12 cellular contexts compared by ENCODE assay signal in the genomic region with DNA sequence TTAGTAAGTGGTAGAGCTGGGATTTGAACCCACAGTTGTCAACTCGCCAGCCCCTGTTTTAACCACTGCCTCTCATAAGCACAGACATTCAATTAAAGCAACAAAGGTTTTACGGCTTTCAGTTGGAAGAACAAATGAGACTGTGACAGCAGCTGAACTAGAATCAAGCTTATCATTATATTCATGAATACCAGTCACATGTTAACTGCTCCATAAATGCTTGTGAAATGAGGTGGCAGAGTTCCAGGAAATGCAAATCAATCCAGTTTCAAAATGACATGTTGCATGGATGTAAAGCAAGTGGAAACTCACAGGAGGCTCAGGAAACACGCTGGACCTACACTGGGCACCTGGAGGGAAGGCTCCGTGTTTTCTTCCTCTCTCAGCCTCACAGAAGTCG. TPM values are rescaled to one million over a fixed set of nuclear protein-coding genes. Genes with fewer than 3 reads are reported as not detected.
DNase-seq lines count a peak whose midpoint lies in the region; ATAC-seq, FAIRE-seq and TF ChIP-seq lines count a peak whose summit lies in the region.
"Had no signal": no experiment of that assay in that cellular context is flagged by ENCODE, and none has a peak within 500 bp of the region (broad histone marks: within the 10 kb centered on the region; RNA-seq: fewer than 3 reads in every experiment).

No MANE protein-coding gene starts in this region.

- TF ChIP-seq CTCF in HepG2 (CRISPR knock-in tag; IDR thresholded peaks at IDR 0.05): no peak

- peak overlapping the region; percentile 85; the same call in 1 of the 2 replicates for H3K4me2 ChIP-seq in HepG2 (ENCODE audit: low read depth, low read length)

- CTCF ChIA-PET in activated CD4-positive, alpha-beta memory T cell treated with anti-CD3 and anti-CD28 coated beads for 36 hours (lab: Charles Lee): interaction anchor here (1.9 to 6.2 kb wide), 3 partner anchors 9 to 61 kb away, joined by 5 to 47 read pairs (median 30); no protein-coding TSS in a partner anchor
- CTCF ChIA-PET in HepG2 (lab: Yijun Ruan, JAX; ENCODE audit: low intra/inter-chr PET ratio, low total read pairs): no interaction called here

- 0 out of 5 replicates have a peak, but pooled peaks cover 0 to 8% of the 10 kb centered on the region in 2 experiments for H3K27me3 ChIP-seq in HepG2 (ENCODE audit: control insufficient read depth in 1 of 2, insufficient read depth in 2 of 2, low read length in 2 of 2)

- in situ Hi-C loops in HepG2 (cut with HindIII; ENCODE audit: extremely low pct_ligation_motif_present, low pct_unique_long_range_greater_than_20kb): no loop called here

- H3K36me3 ChIP-seq in HepG2 (replicated peaks in 1 of 2; ENCODE audit: control insufficient read depth in 1 of 2, insufficient read depth in 2 of 2, low read length in 2 of 2): no peaks in the 10 kb centered on the region

- H2AFZ ChIP-seq in HepG2 (ENCODE audit: low read length): no peak overlapping the region

- H3K9me3 Mint-ChIP-seq in activated CD4-positive, alpha-beta memory T cell treated with anti-CD3 and anti-CD28 coated beads for 36 hours: peaks cover 7% of the 10 kb centered on the region

- no peak for TF ChIP-seq RAD21 in HepG2 (CRISPR knock-in tag; IDR thresholded peaks at IDR 0.05)

- peak overlapping the region; percentile 49 for H3K27ac Mint-ChIP-seq in activated CD4-positive, alpha-beta memory T cell treated with anti-CD3 and anti-CD28 coated beads for 36 hours

- intact Hi-C loops in activated CD4-positive, alpha-beta memory T cell treated with anti-CD3 and anti-CD28 coated beads for 36 hours (cut with micrococcal nuclease): loop anchor here (1.0 to 2.0 kb wide), 2 partner anchors 190 to 238 kb away; partner anchors contain the start of gene TMEM44
- intact Hi-C loops in HepG2 (cut with micrococcal nuclease; ENCODE audit: unreplicated experiment) (loop anchor here (5.0 kb wide), 2 partner anchors 43 to 422 kb away; partner anchors contain the start of gene CPN2), sciatic nerve (cut with DNase I) (no loop called here)

- TF ChIP-seq EP300 in HepG2 (IDR thresholded peaks at IDR 0.05; ENCODE audit: low read depth in 2 of 2, low read length in 2 of 2) (no peak), HepG2 (CRISPR knock-in tag; IDR thresholded peaks at IDR 0.05; ENCODE audit: borderline replicate concordance) (no peak)

- no peaks in the 10 kb centered on the region for H3K36me3 Mint-ChIP-seq in activated CD4-positive, alpha-beta memory T cell treated with anti-CD3 and anti-CD28 coated beads for 36 hours

- no peaks in the 10 kb centered on the region for H4K20me1 ChIP-seq in HepG2 (ENCODE audit: insufficient read depth, low read length)

- no peak for FAIRE-seq in HepG2 (lab: Jason Lieb, UNC)
- FAIRE-seq: TTC549 had no signal

- 0 out of 2 replicates have a peak, but pooled peaks cover 4% of the 10 kb centered on the region for H3K9me3 ChIP-seq in HepG2 (ENCODE audit: low read length)

- no peak overlapping the region for H3K4me3 ChIP-seq in HepG2 (replicated peaks in 1 of 3; ENCODE audit: insufficient read depth in 1 of 3, low read depth in 2 of 3, low read length in 3 of 3)

- POLR2A ChIA-PET in activated CD4-positive, alpha-beta memory T cell treated with anti-CD3 and anti-CD28 coated beads for 36 hours (lab: Charles Lee): interaction anchor here (0.6 kb wide), 1 partner anchor 280 kb away, joined by 3 read pairs; no protein-coding TSS in a partner anchor
- POLR2A ChIA-PET in HepG2 (lab: Yijun Ruan, JAX): interaction anchor here (0.6 to 1.8 kb wide), 3 partner anchors 161 to 682 kb away, joined by 3 to 7 read pairs (median 3); no protein-coding TSS in a partner anchor

- 46% methylated on average over 5 of the region's 5 CpGs for WGBS in HepG2 (ENCODE audit: low lambda C conversion rate)

- peaks cover 36% of the 10 kb centered on the region for H3K27me3 Mint-ChIP-seq in activated CD4-positive, alpha-beta memory T cell treated with anti-CD3 and anti-CD28 coated beads for 36 hours

- no peaks in the 10 kb centered on the region for H3K79me2 ChIP-seq in HepG2 (ENCODE audit: insufficient read depth, low read length)

- ATAC-seq in HepG2 (peak; percentile 12), sciatic nerve (no peak), GM19452 (IDR thresholded peaks at IDR 0.05; ENCODE audit: unreplicated experiment) (no peak)

- H3K4me1 ChIP-seq in HepG2 (ENCODE audit: insufficient read depth, low read length): peaks cover 24% of the 10 kb centered on the region

- no TSS peak for BruUV-seq in HepG2 (replicated peaks; lab: Mats Ljungman, UMichigan)

- no peak overlapping the region for H3K4me3 Mint-ChIP-seq in activated CD4-positive, alpha-beta memory T cell treated with anti-CD3 and anti-CD28 coated beads for 36 hours

- peaks cover 51% of the 10 kb centered on the region for H3K4me1 Mint-ChIP-seq in activated CD4-positive, alpha-beta memory T cell treated with anti-CD3 and anti-CD28 coated beads for 36 hours (ENCODE audit: low read depth)

- DNase-seq in COLO829 (ENCODE audit: low spot score) (peak; percentile 70), NCI-H1105 treated with DMSO at 0.1 percent for 48 hours (lab: John Stamatoyannopoulos, UW) (peak; percentile 98), HepG2 (ENCODE audit: low spot score) (peak; percentile 24), sciatic nerve (ENCODE audit: low spot score) (no peak), globus pallidus (ENCODE audit: low spot score) (no peak)
- peak; percentile 15 for DNase-seq in activated CD4-positive, alpha-beta memory T cell treated with anti-CD3 and anti-CD28 coated beads for 36 hours
- no peak for DNase-seq in activated CD4-positive, alpha-beta T cell treated with anti-CD3 and anti-CD28 coated beads, Interleukin-2, amount 50 U/mL, for 4 hours
- DNase-seq: GF-D8, NCI-H1930 had no signal

- H3K9ac ChIP-seq in HepG2 (ENCODE audit: insufficient read depth, low read depth, low read length): no peak overlapping the region

- H3K27ac ChIP-seq in HepG2 (ENCODE audit: extremely low read length, insufficient read depth, low read length): no peak overlapping the region

- no peak for TF ChIP-seq POLR2A in HepG2 (IDR thresholded peaks at IDR 0.05; ENCODE audit: insufficient read depth in 1 of 2, low read depth in 2 of 2, low read length in 2 of 2)

RNA-seq across cellular contexts. Expression of gene GP5, which starts 3.9 kb away (rescaled TPM):
- total RNA-seq in activated CD4-positive, alpha-beta memory T cell treated with anti-CD3 and anti-CD28 coated beads for 36 hours: under 1 TPM; 0.24 to 0.31 TPM
- total RNA-seq in HepG2 (2016; rRNA removed; fragmentation: Illumina TruSeq; extraction: Trizol) (not detected in 2 replicates), sciatic nerve (0.09 TPM)
- not detected in 2 replicates for total RNA-seq in HepG2 (2016; cell fraction: cytosol; rRNA removed; fragmentation: Illumina TruSeq; extraction: Trizol; ENCODE audit: low read depth)
- not detected in 2 replicates for total RNA-seq in HepG2 (2016; cell fraction: insoluble cytoplasmic fraction; rRNA removed; fragmentation: Illumina TruSeq; extraction: Trizol)
- total RNA-seq in HepG2 (2016; cell fraction: membrane; rRNA removed; fragmentation: Illumina TruSeq; extraction: Trizol): not detected in 2 replicates
- total RNA-seq in HepG2 (2016; cell fraction: nucleus; rRNA removed; fragmentation: Illumina TruSeq; extraction: Trizol): not detected in 2 replicates
- 0.01 TPM in 1 of 2 replicates, not detected in the other for polyA plus RNA-seq in HepG2 (2011; rRNA removed)
- 0.01 TPM in 1 of 2 replicates, not detected in the other for polyA plus RNA-seq in HepG2 (2011; cell fraction: cytosol; rRNA removed)
- polyA plus RNA-seq in HepG2 (2011; cell fraction: nucleus; rRNA removed): 0.07 TPM in 1 of 2 replicates, not detected in the other
- not detected in 2 replicates for polyA plus RNA-seq in HepG2 (2012)
- polyA plus RNA-seq in HepG2 (2016; cell fraction: cytosol; fragmentation: Illumina TruSeq; extraction: Trizol; ENCODE audit: low read depth): not detected in 2 replicates
- not detected in 2 replicates for polyA plus RNA-seq in HepG2 (2016; cell fraction: insoluble cytoplasmic fraction; fragmentation: Illumina TruSeq; extraction: Trizol; ENCODE audit: low read depth)
- not detected in 2 replicates for polyA plus RNA-seq in HepG2 (2016; cell fraction: membrane; fragmentation: Illumina TruSeq; extraction: Trizol; ENCODE audit: low read depth)
- not detected in 2 replicates for polyA plus RNA-seq in HepG2 (2016; cell fraction: nucleus; fragmentation: Illumina TruSeq; extraction: Trizol; ENCODE audit: insufficient read depth, low read depth)
- polyA minus RNA-seq in HepG2 (2011; rRNA and poly(A)+ RNA removed; ENCODE audit: low replicate concordance): 0.04 TPM in 1 of 2 replicates, not detected in the other
- polyA minus RNA-seq in HepG2 (2011; cell fraction: cytosol; rRNA and poly(A)+ RNA removed): not detected in 2 replicates
- polyA minus RNA-seq in HepG2 (2011; cell fraction: nucleus; rRNA and poly(A)+ RNA removed): 0.25 and 0.39 TPM in 2 replicates
- total RNA-seq: osteocyte had no signal

RNA-seq across cellular contexts. Expression of gene LRRC15, which starts 25.7 kb away (rescaled TPM):
- not detected for total RNA-seq in activated CD4-positive, alpha-beta memory T cell treated with anti-CD3 and anti-CD28 coated beads for 36 hours
- total RNA-seq in HepG2 (2016; rRNA removed; fragmentation: Illumina TruSeq; extraction: Trizol) (not detected in 2 replicates), sciatic nerve (0.18 TPM)
- total RNA-seq in HepG2 (2016; cell fraction: cytosol; rRNA removed; fragmentation: Illumina TruSeq; extraction: Trizol; ENCODE audit: low read depth): not detected in 2 replicates
- total RNA-seq in HepG2 (2016; cell fraction: insoluble cytoplasmic fraction; rRNA removed; fragmentation: Illumina TruSeq; extraction: Trizol): not detected in 2 replicates
- not detected in 2 replicates for total RNA-seq in HepG2 (2016; cell fraction: membrane; rRNA removed; fragmentation: Illumina TruSeq; extraction: Trizol)
- not detected in 2 replicates for total RNA-seq in HepG2 (2016; cell fraction: nucleus; rRNA removed; fragmentation: Illumina TruSeq; extraction: Trizol)
- polyA plus RNA-seq in HepG2 (2011; rRNA removed): not detected in 2 replicates
- not detected in 2 replicates for polyA plus RNA-seq in HepG2 (2011; cell fraction: cytosol; rRNA removed)
- polyA plus RNA-seq in HepG2 (2011; cell fraction: nucleus; rRNA removed): not detected in 2 replicates
- not detected in 2 replicates for polyA plus RNA-seq in HepG2 (2012)
- polyA plus RNA-seq in HepG2 (2016; cell fraction: cytosol; fragmentation: Illumina TruSeq; extraction: Trizol; ENCODE audit: low read depth): not detected in 2 replicates
- polyA plus RNA-seq in HepG2 (2016; cell fraction: insoluble cytoplasmic fraction; fragmentation: Illumina TruSeq; extraction: Trizol; ENCODE audit: low read depth): not detected in 2 replicates
- not detected in 2 replicates for polyA plus RNA-seq in HepG2 (2016; cell fraction: membrane; fragmentation: Illumina TruSeq; extraction: Trizol; ENCODE audit: low read depth)
- not detected in 2 replicates for polyA plus RNA-seq in HepG2 (2016; cell fraction: nucleus; fragmentation: Illumina TruSeq; extraction: Trizol; ENCODE audit: insufficient read depth, low read depth)
- polyA minus RNA-seq in HepG2 (2011; rRNA and poly(A)+ RNA removed; ENCODE audit: low replicate concordance): 0.05 TPM in 1 of 2 replicates, not detected in the other
- not detected in 2 replicates for polyA minus RNA-seq in HepG2 (2011; cell fraction: cytosol; rRNA and poly(A)+ RNA removed)
- polyA minus RNA-seq in HepG2 (2011; cell fraction: nucleus; rRNA and poly(A)+ RNA removed): not detected in 2 replicates

RNA-seq across cellular contexts. Expression of gene CPN2, which starts 44.1 kb away (rescaled TPM):
- total RNA-seq in activated CD4-positive, alpha-beta memory T cell treated with anti-CD3 and anti-CD28 coated beads for 36 hours: not detected
- total RNA-seq in HepG2 (2016; rRNA removed; fragmentation: Illumina TruSeq; extraction: Trizol) (16.3 and 27.7 TPM in 2 replicates), sciatic nerve (not detected)
- 4.8 and 4.9 TPM in 2 replicates for total RNA-seq in HepG2 (2016; cell fraction: cytosol; rRNA removed; fragmentation: Illumina TruSeq; extraction: Trizol; ENCODE audit: low read depth)
- total RNA-seq in HepG2 (2016; cell fraction: insoluble cytoplasmic fraction; rRNA removed; fragmentation: Illumina TruSeq; extraction: Trizol): 11.8 and 26.8 TPM in 2 replicates
- total RNA-seq in HepG2 (2016; cell fraction: membrane; rRNA removed; fragmentation: Illumina TruSeq; extraction: Trizol): 14.4 and 15.6 TPM in 2 replicates
- 34.1 and 42.6 TPM in 2 replicates for total RNA-seq in HepG2 (2016; cell fraction: nucleus; rRNA removed; fragmentation: Illumina TruSeq; extraction: Trizol)
- polyA plus RNA-seq in HepG2 (2011; rRNA removed): 26.7 and 29.3 TPM in 2 replicates
- 12.6 and 16.6 TPM in 2 replicates for polyA plus RNA-seq in HepG2 (2011; cell fraction: cytosol; rRNA removed)
- polyA plus RNA-seq in HepG2 (2011; cell fraction: nucleus; rRNA removed): 18.2 and 18.5 TPM in 2 replicates
- 19.0 and 20.2 TPM in 2 replicates for polyA plus RNA-seq in HepG2 (2012)
- polyA plus RNA-seq in HepG2 (2016; cell fraction: cytosol; fragmentation: Illumina TruSeq; extraction: Trizol; ENCODE audit: low read depth): 8.8 and 9.3 TPM in 2 replicates
- polyA plus RNA-seq in HepG2 (2016; cell fraction: insoluble cytoplasmic fraction; fragmentation: Illumina TruSeq; extraction: Trizol; ENCODE audit: low read depth): 27.5 and 38.0 TPM in 2 replicates
- 18.2 and 23.6 TPM in 2 replicates for polyA plus RNA-seq in HepG2 (2016; cell fraction: membrane; fragmentation: Illumina TruSeq; extraction: Trizol; ENCODE audit: low read depth)
- 100 and 101 TPM in 2 replicates for polyA plus RNA-seq in HepG2 (2016; cell fraction: nucleus; fragmentation: Illumina TruSeq; extraction: Trizol; ENCODE audit: insufficient read depth, low read depth)
- polyA minus RNA-seq in HepG2 (2011; rRNA and poly(A)+ RNA removed; ENCODE audit: low replicate concordance): 66.5 TPM in 1 of 2 replicates, not detected in the other
- 19.2 and 22.2 TPM in 2 replicates for polyA minus RNA-seq in HepG2 (2011; cell fraction: cytosol; rRNA and poly(A)+ RNA removed)
- polyA minus RNA-seq in HepG2 (2011; cell fraction: nucleus; rRNA and poly(A)+ RNA removed): 6.3 and 7.8 TPM in 2 replicates
- total RNA-seq: osteocyte had no signal

Comparison
In these comparisons a context has a peak if more than half of its experiments do, and no peak if none do; other contexts are left out.
1. DNase-seq: peak in COLO829 (single experiment), NCI-H1105 treated with DMSO at 0.1 percent for 48 hours (single experiment), activated CD4-positive, alpha-beta memory T cell treated with anti-CD3 and anti-CD28 coated beads for 36 hours (single experiment) and HepG2 (single experiment); none in sciatic nerve (single experiment), globus pallidus (single experiment) and activated CD4-positive, alpha-beta T cell treated with anti-CD3 and anti-CD28 coated beads, Interleukin-2, amount 50 U/mL, for 4 hours (0 of 2).